Comparison of ENCODE assay signal across 8 cellular contexts in genomic region chr14:73462078-73462715, GRCh38. TPM values are rescaled to one million over a fixed set of nuclear protein-coding genes. Genes with fewer than 3 reads are reported as not detected.
DNase-seq lines count a peak whose midpoint lies in the region; ATAC-seq and TF ChIP-seq lines count a peak whose summit lies in the region.

No MANE protein-coding gene starts in this region.

- no peaks in the 10 kb centered on the region for H3K9me3 ChIP-seq in left lung
- no peaks in the 10 kb centered on the region for H3K9me3 ChIP-seq in transverse colon
- no peaks in the 10 kb centered on the region for H3K9me3 ChIP-seq in CD4-positive, alpha-beta T cell (ENCODE audit: control insufficient read depth, low read length)

- TF ChIP-seq POLR2A in transverse colon (IDR thresholded peaks at IDR 0.05), result peak; percentile 82

- CTCF ChIA-PET in MCF 10A (lab: Yijun Ruan, JAX), result interaction anchor here (0.6 to 2.5 kb wide), 4 partner anchors 10 to 289 kb away, joined by 3 to 15 read pairs (median 8); no protein-coding TSS in a partner anchor
- CTCF ChIA-PET in CD4-positive, alpha-beta T cell (lab: Charles Lee), result interaction anchor here (1.5 kb wide), 1 partner anchor 167 kb away, joined by 4 read pairs; no protein-coding TSS in a partner anchor

- ATAC-seq in left lung, result peak; percentile 40
- ATAC-seq in HG03135 (IDR thresholded peaks at IDR 0.05; ENCODE audit: unreplicated experiment), result no peak
- ATAC-seq in CD4-positive, alpha-beta T cell (ENCODE audit: poor library complexity), result no peak

- POLR2A ChIA-PET in MCF 10A (lab: Yijun Ruan, JAX), result interaction anchor here (0.8 to 1.7 kb wide), 12 partner anchors 12 to 500 kb away, joined by 3 to 6 read pairs (median 3); partner anchors contain the start of gene RIOX1
- POLR2A ChIA-PET in CD4-positive, alpha-beta T cell (lab: Charles Lee), result no interaction called here

- TF ChIP-seq EP300 in transverse colon (IDR thresholded peaks at IDR 0.05; ENCODE audit: low read depth), result no peak

- WGBS in transverse colon (ENCODE audit: low coverage in 1 of 2), 2 donors, result 29 to 36% methylated on average over 3 to 5 of the region's 5 CpGs

- H3K4me3 ChIP-seq in left lung, result peak overlapping the region in 1 of 2 donors; percentile 30
- peak overlapping the region in 3 of 4 donors; percentile 3 to 35 (median 15) for H3K4me3 ChIP-seq in transverse colon

- no peaks in the 10 kb centered on the region for H3K27me3 ChIP-seq in left lung
- no peaks in the 10 kb centered on the region for H3K27me3 ChIP-seq in transverse colon
- no peaks in the 10 kb centered on the region for H3K27me3 ChIP-seq in CD4-positive, alpha-beta T cell (ENCODE audit: control insufficient read depth, insufficient read depth, low read length)

- H3K36me3 Mint-ChIP-seq in MCF 10A (ENCODE audit: insufficient read depth, unreplicated experiment), result peaks cover 2% of the 10 kb centered on the region
- H3K36me3 Mint-ChIP-seq in CD4-positive, alpha-beta T cell (ENCODE audit: low read depth), result peaks cover 11% of the 10 kb centered on the region

- H3K9me3 Mint-ChIP-seq in MCF 10A (ENCODE audit: unreplicated experiment), result no peaks in the 10 kb centered on the region
- H3K9me3 Mint-ChIP-seq in CD4-positive, alpha-beta T cell, result no peaks in the 10 kb centered on the region

- intact Hi-C loops in MCF 10A (cut with micrococcal nuclease), result loop anchor here (5.0 kb wide), 1 partner anchor 150 kb away; no protein-coding TSS in a partner anchor
- intact Hi-C loops in left lung (cut with DNase I), result no loop called here
- intact Hi-C loops in transverse colon (cut with DNase I; ENCODE audit: low total_unique reads), result no loop called here
- intact Hi-C loops in CD4-positive, alpha-beta T cell (cut with DNase I, micrococcal nuclease), result no loop called here

- H3K27me3 Mint-ChIP-seq in MCF 10A (ENCODE audit: insufficient read depth, unreplicated experiment), result no peaks in the 10 kb centered on the region
- no peaks in the 10 kb centered on the region for H3K27me3 Mint-ChIP-seq in CD4-positive, alpha-beta T cell

- DNase-seq in DMS153 treated with DMSO at 0.1 percent for 48 hours (lab: John Stamatoyannopoulos, UW; ENCODE audit: unreplicated experiment) (peak; percentile 93), NCI-H2171 treated with DMSO at 0.1 percent for 48 hours (lab: John Stamatoyannopoulos, UW) (peak; percentile 44), MCF 10A (ENCODE audit: unreplicated experiment) (peak; percentile 85), left lung (peak in 1 of 2 donors; percentile 76), transverse colon (peak; percentile 88)
- DNase-seq in CD4-positive, alpha-beta T cell, result no peak
- DNase-seq in stimulated activated CD4-positive, alpha-beta T cell treated with anti-CD3 and anti-CD28 coated beads, Interleukin-15, amount 100 ng/mL, for 24 hours, result no peak

- H3K4me3 Mint-ChIP-seq in MCF 10A (ENCODE audit: unreplicated experiment), result peak overlapping the region; percentile 39
- H3K4me3 Mint-ChIP-seq in CD4-positive, alpha-beta T cell, result no peak overlapping the region

- H3K27ac ChIP-seq in left lung (peak overlapping the region; percentile 71 to 91), transverse colon (peak overlapping the region; percentile 75 to 87 (median 86))
- H3K27ac ChIP-seq in CD4-positive, alpha-beta T cell (ENCODE audit: low read depth, low read length), result no peak overlapping the region

- no peak for TF ChIP-seq CTCF in MCF 10A (IDR thresholded peaks at IDR 0.05; ENCODE audit: unreplicated experiment)
- no peak for TF ChIP-seq CTCF in left lung (IDR thresholded peaks at IDR 0.05)
- TF ChIP-seq CTCF in transverse colon (IDR thresholded peaks at IDR 0.05), result no peak
- TF ChIP-seq CTCF in CD4-positive, alpha-beta T cell (IDR thresholded peaks at IDR 0.05), result no peak

- H3K36me3 ChIP-seq in left lung (no peaks in the 10 kb centered on the region), transverse colon (no peaks in the 10 kb centered on the region)

- in situ Hi-C loops in transverse colon (cut with MboI; ENCODE audit: low pct_ligation_motif_present in 1 of 4, low pct_unique_long_range_greater_than_20kb in 1 of 4, low sequenced_read_pairs in 3 of 4), result loop anchor here in 1 of 4 donors (10.0 kb wide), 1 partner anchor 167 kb away; no protein-coding TSS in a partner anchor

- peaks cover 14 to 86% of the 10 kb centered on the region in 2 donors for H3K4me1 ChIP-seq in left lung
- peaks cover 7 to 79% (median 61%) of the 10 kb centered on the region in 4 donors for H3K4me1 ChIP-seq in transverse colon

- peak overlapping the region; percentile 50 for H3K27ac Mint-ChIP-seq in MCF 10A (ENCODE audit: low read depth, unreplicated experiment)
- H3K27ac Mint-ChIP-seq in CD4-positive, alpha-beta T cell, result no peak overlapping the region

- H3K4me1 Mint-ChIP-seq in MCF 10A (ENCODE audit: insufficient read depth, unreplicated experiment), result peaks cover 36% of the 10 kb centered on the region
- H3K4me1 Mint-ChIP-seq in CD4-positive, alpha-beta T cell (ENCODE audit: low read depth), result peaks cover 47% of the 10 kb centered on the region

- no TSS peak for BruUV-seq in MCF 10A (replicated peaks; lab: Mats Ljungman, UMichigan)

RNA-seq across cellular contexts. Expression of gene NUMB, which starts 3.9 kb away (rescaled TPM):
- total RNA-seq in MCF 10A (2022) (81.5 and 88.5 TPM in 2 replicates), left lung (100 to 1,000 TPM in 1 of 2 donors, 10 to 100 TPM in 1; 95.1 to 121 TPM), transverse colon (100 to 1,000 TPM in 2 of 4 donors, 10 to 100 TPM in 2; 64.7 to 117 (median 103) TPM)
- total RNA-seq in CD4-positive, alpha-beta T cell, result 10 to 100 TPM; 27.9 to 31.5 TPM

RNA-seq across cellular contexts. Expression of gene RIOX1, which starts 28.5 kb away (rescaled TPM):
- total RNA-seq in MCF 10A (2022) (12.3 and 12.4 TPM in 2 replicates), left lung (10 to 100 TPM; 11.9 to 14.7 TPM), transverse colon (10 to 100 TPM in 3 of 4 donors, 1 to 10 TPM in 1; 9.6 to 39.8 (median 18.0) TPM)
- total RNA-seq in CD4-positive, alpha-beta T cell, result 10 to 100 TPM; 26.7 to 28.5 TPM

Comparison
In these comparisons a context has a peak if more than half of its experiments do, and no peak if none do; other contexts are left out.
1. DNase-seq: peak in DMS153 treated with DMSO at 0.1 percent for 48 hours (single experiment), NCI-H2171 treated with DMSO at 0.1 percent for 48 hours (single experiment), MCF 10A (single experiment) and transverse colon (single experiment); none in CD4-positive, alpha-beta T cell (0 of 10) and stimulated activated CD4-positive, alpha-beta T cell treated with anti-CD3 and anti-CD28 coated beads, Interleukin-15, amount 100 ng/mL, for 24 hours (single experiment).